ENCODE assay signal across 22 cellular contexts in genomic region chr9:116990592-116990991, GRCh38.
"Had no signal": no experiment of that assay in that cellular context is flagged by ENCODE, and none has a peak within 500 bp of the region (broad histone marks: within the 10 kb centered on the region; RNA-seq: fewer than 3 reads in every experiment).

No MANE protein-coding gene starts in this region.

- H3K4me1 ChIP-seq: ascending aorta, gastroesophageal sphincter, heart left ventricle, left ventricle myocardium inferior, tibial nerve had no signal

- H3K36me3 ChIP-seq: ascending aorta, gastroesophageal sphincter, heart left ventricle, left ventricle myocardium inferior, tibial nerve had no signal

- H3K27me3 ChIP-seq: ascending aorta, gastroesophageal sphincter, tibial nerve had no signal

- H3K9me3 ChIP-seq: ascending aorta, gastroesophageal sphincter, heart left ventricle, left ventricle myocardium inferior, tibial nerve had no signal

- FAIRE-seq: kidney, urothelium cell line had no signal

- H3K4me3 ChIP-seq: ascending aorta, gastroesophageal sphincter, heart left ventricle, left ventricle myocardium inferior, tibial nerve had no signal

- H3K27ac ChIP-seq: ascending aorta, gastroesophageal sphincter, heart left ventricle, left ventricle myocardium inferior, tibial nerve, WERI-Rb-1 had no signal

- DNase-seq: activated CD4-positive, alpha-beta T cell treated with anti-CD3 and anti-CD28 coated beads, Interleukin-2, amount 50 U/mL, for 4 hours; activated effector memory CD4-positive, alpha-beta T cell treated with anti-CD3 and anti-CD28 coated beads, Interleukin-2, amount 50 U/mL, for 16 hours; activated naive CD4-positive, alpha-beta T cell treated with anti-CD3 and anti-CD28 coated beads, Interleukin-2, amount 50 U/mL, for 16 hours; activated T-cell treated with anti-CD3 and anti-CD28 coated beads, Interleukin-2, amount 50 U/mL, for 72 hours; dermis blood vessel endothelial cell; effector memory CD8-positive, alpha-beta T cell; erythroblast; heart left ventricle; kidney; left ventricle myocardium inferior; occipital lobe; posterior cingulate gyrus; stimulated activated CD4-positive, alpha-beta T cell treated with anti-CD3 and anti-CD28 coated beads, Interleukin-12 subunit alpha, Interleukin-12 subunit beta, amount 100 ng/mL, for 4 hours; stimulated activated CD4-positive, alpha-beta T cell treated with anti-CD3 and anti-CD28 coated beads, Interleukin-1b, Interleukin-23, amount 100 ng/mL, for 48 hours; stimulated activated naive CD8-positive, alpha-beta T cell treated with anti-CD3 and anti-CD28 coated beads, Interleukin-15, Interleukin-2, amounts not matched to agents 100 U/mL and 50 U/mL, for 24 hours; substantia nigra; T-helper 2 cell; WERI-Rb-1 had no signal

- ATAC-seq: activated T-cell treated with anti-CD3 and anti-CD28 coated beads, Interleukin-2, amount 50 U/mL, for 72 hours; effector memory CD8-positive, alpha-beta T cell; gastroesophageal sphincter; heart left ventricle; stimulated activated naive CD8-positive, alpha-beta T cell treated with anti-CD3 and anti-CD28 coated beads, Interleukin-15, Interleukin-2, amounts not matched to agents 100 U/mL and 50 U/mL, for 24 hours had no signal
